14 cellular contexts compared by ENCODE assay signal in the genomic region with DNA sequence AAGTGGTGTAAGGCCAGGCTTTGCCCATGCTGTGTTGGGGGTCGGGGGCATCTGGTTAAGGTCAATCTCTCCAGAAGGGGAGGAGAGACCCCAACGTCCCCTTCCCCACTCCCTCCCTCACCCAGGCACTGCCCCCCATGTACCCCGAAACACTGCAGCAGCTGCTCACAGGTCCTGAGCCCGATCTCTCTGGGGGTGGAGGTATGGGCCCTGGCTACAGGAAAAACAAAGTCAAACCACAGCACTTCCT. TPM values are rescaled to one million over a fixed set of nuclear protein-coding genes. Genes with fewer than 3 reads are reported as not detected.
DNase-seq lines count a peak whose midpoint lies in the region; ATAC-seq and TF ChIP-seq lines count a peak whose summit lies in the region.
"Had no signal": no experiment of that assay in that cellular context is flagged by ENCODE, and none has a peak within 500 bp of the region (broad histone marks: within the 10 kb centered on the region; RNA-seq: fewer than 3 reads in every experiment).

No MANE protein-coding gene starts in this region.

- H3K4me1 ChIP-seq in CD8-positive, alpha-beta T cell (ENCODE audit: insufficient read depth, low read length) = peaks cover 38% of the 10 kb centered on the region
- H3K4me1 ChIP-seq in HUES48 (ENCODE audit: control insufficient read depth, insufficient read depth, low read length) (peaks cover 8% of the 10 kb centered on the region), trophoblast cell (ENCODE audit: control insufficient read depth in 1 of 2, insufficient read depth in 2 of 2, low read length in 2 of 2) (peaks cover 12 to 14% of the 10 kb centered on the region in 2 experiments)

- no peak overlapping the region for H2BK12ac ChIP-seq in trophoblast cell (ENCODE audit: low read length)

- POLR2A ChIA-PET in CD8-positive, alpha-beta T cell (lab: Charles Lee) = interaction anchor here (0.6 to 1.8 kb wide), 7 partner anchors 10 to 1072 kb away, joined by 3 to 6 read pairs (median 3); a partner anchor contains a TSS

- peaks cover 8% of the 10 kb centered on the region for H3K36me3 Mint-ChIP-seq in CD8-positive, alpha-beta T cell

- peaks cover 10% of the 10 kb centered on the region for H3K79me1 ChIP-seq in trophoblast cell (ENCODE audit: low read length)

- H3K27me3 ChIP-seq in CD8-positive, alpha-beta T cell (ENCODE audit: insufficient read depth, low read length) = no peaks in the 10 kb centered on the region
- H3K27me3 ChIP-seq in HUES48 (ENCODE audit: control insufficient read depth, insufficient read depth, low read length) (peaks cover 8% of the 10 kb centered on the region), dorsolateral prefrontal cortex (no peaks in the 10 kb centered on the region), trophoblast cell (ENCODE audit: insufficient read depth, low read length) (no peaks in the 10 kb centered on the region)

- no peaks in the 10 kb centered on the region for H3K9me3 Mint-ChIP-seq in CD8-positive, alpha-beta T cell

- no peak overlapping the region for H3K14ac ChIP-seq in trophoblast cell (ENCODE audit: low read length)

- H3K4me3 Mint-ChIP-seq in CD8-positive, alpha-beta T cell = peak overlapping the region; percentile 76

- no CpG with 5 or more reads among the region's 4 CpGs for WGBS in trophoblast cell (ENCODE audit: extremely low coverage, insufficient coverage, insufficient read length)

- no peak overlapping the region for H3K18ac ChIP-seq in trophoblast cell (ENCODE audit: low read length)

- H2AK5ac ChIP-seq in trophoblast cell (ENCODE audit: low read length) = no peak overlapping the region

- TF ChIP-seq CTCF in CD8-positive, alpha-beta T cell (IDR thresholded peaks at IDR 0.05) = no peak
- TF ChIP-seq CTCF in dorsolateral prefrontal cortex (IDR thresholded peaks at IDR 0.05 in 54 of 56, conservative IDR thresholded peaks at IDR 0.05 in 2 of 56; ENCODE audit: low read depth in 1 of 56, partially characterized antibody in 56 of 56) = no peak

- no peaks in the 10 kb centered on the region for H3K9me3 ChIP-seq in CD8-positive, alpha-beta T cell (ENCODE audit: low read length)
- H3K9me3 ChIP-seq in HUES48 (ENCODE audit: control insufficient read depth, insufficient read depth, low read length) (no peaks in the 10 kb centered on the region), trophoblast cell (ENCODE audit: insufficient read depth, low read depth, low read length) (peaks cover 6% of the 10 kb centered on the region)

- H3K9ac ChIP-seq in HUES48 (ENCODE audit: low read depth, low read length) (no peak overlapping the region), trophoblast cell (ENCODE audit: low read length) (no peak overlapping the region)

- H2BK120ac ChIP-seq in trophoblast cell (ENCODE audit: insufficient read depth, low read length, poor library complexity) = no peak overlapping the region

- H2AFZ ChIP-seq in trophoblast cell (ENCODE audit: insufficient read depth, low read length, poor library complexity) = no peak overlapping the region

- H3K36me3 ChIP-seq in CD8-positive, alpha-beta T cell (ENCODE audit: insufficient read depth, low read length) = no peaks in the 10 kb centered on the region
- H3K36me3 ChIP-seq in HUES48 (ENCODE audit: control insufficient read depth, insufficient read depth, low read length) = peaks cover 22% of the 10 kb centered on the region
- H3K36me3 ChIP-seq in trophoblast cell (ENCODE audit: control insufficient read depth in 1 of 2, insufficient read depth in 2 of 2, low read length in 2 of 2) = peaks cover 26 to 33% of the 10 kb centered on the region in 2 experiments

- no peak overlapping the region for H3K23ac ChIP-seq in trophoblast cell (ENCODE audit: low read length)

- ATAC-seq in CD8-positive, alpha-beta T cell = peak; percentile 10
- ATAC-seq in GM19467 (IDR thresholded peaks at IDR 0.05; ENCODE audit: unreplicated experiment) = no peak

- peak overlapping the region; percentile 29 for H3K27ac ChIP-seq in CD8-positive, alpha-beta T cell (ENCODE audit: low read depth, low read length)
- H3K27ac ChIP-seq in HUES48 (ENCODE audit: low read depth, low read length) (peak overlapping the region; percentile 61), dorsolateral prefrontal cortex (peak overlapping the region in 37 of 59 donors; percentile 10 to 82 (median 60)), trophoblast cell (ENCODE audit: low read depth, low read length) (peak overlapping the region; percentile 68)

- H3K4me1 Mint-ChIP-seq in CD8-positive, alpha-beta T cell (ENCODE audit: low read depth) = peaks cover 47% of the 10 kb centered on the region

- H3K4ac ChIP-seq in trophoblast cell (ENCODE audit: low read depth, low read length) = no peak overlapping the region

- no peak overlapping the region for H4K12ac ChIP-seq in trophoblast cell (ENCODE audit: low read depth, low read length)

- no peaks in the 10 kb centered on the region for H3K27me3 Mint-ChIP-seq in CD8-positive, alpha-beta T cell (ENCODE audit: low read depth)

- no peak overlapping the region for H4K91ac ChIP-seq in trophoblast cell (ENCODE audit: low read depth, low read length)

- H2BK5ac ChIP-seq in trophoblast cell (ENCODE audit: low read depth, low read length, poor library complexity) = no peak overlapping the region

- H3K27ac Mint-ChIP-seq in CD8-positive, alpha-beta T cell = peak overlapping the region; percentile 75

- H3K4me2 ChIP-seq in trophoblast cell (ENCODE audit: low read length) = no peak overlapping the region

- intact Hi-C loops in CD8-positive, alpha-beta T cell (cut with DNase I, micrococcal nuclease) = loop anchor here (5.0 kb wide), 2 partner anchors 87 to 98 kb away; a partner anchor contains a TSS
- intact Hi-C loops in dorsolateral prefrontal cortex (cut with DNase I) = loop anchor here in 1 of 2 donors (5.0 kb wide), 1 partner anchor 98 kb away; a partner anchor contains a TSS

- DNase-seq in CD8-positive, alpha-beta T cell = no peak
- DNase-seq in dorsolateral prefrontal cortex (peak in 2 of 10 donors; percentile 25 to 29), trophoblast cell (no peak), NCI-H2107 treated with DMSO at 0.1 percent for 48 hours (lab: John Stamatoyannopoulos, UW; ENCODE audit: unreplicated experiment) (no peak)
- no peak for DNase-seq in activated CD4-positive, CD25-positive, alpha-beta regulatory T cell (lab: John Stamatoyannopoulos, UW)
- no peak for DNase-seq in NK-92 treated with Interleukin-12 subunit alpha and Interleukin-12 subunit beta, amount 100 ng/mL, for 24 hours (lab: John Stamatoyannopoulos, UW)
- DNase-seq: GDM1 had no signal

- CTCF ChIA-PET in CD8-positive, alpha-beta T cell (lab: Charles Lee) = interaction anchor here (0.6 to 2.1 kb wide), 7 partner anchors 84 to 199 kb away, joined by 3 to 11 read pairs (median 3); a partner anchor contains a TSS

- no peaks in the 10 kb centered on the region for H3K79me2 ChIP-seq in trophoblast cell (ENCODE audit: control insufficient read depth, insufficient read depth, low read length, poor library complexity)

- H4K8ac ChIP-seq in trophoblast cell (ENCODE audit: low read depth, low read length) = no peak overlapping the region

- H3K4me3 ChIP-seq in CD8-positive, alpha-beta T cell (ENCODE audit: low read depth, low read length) = no peak overlapping the region
- no peak overlapping the region for H3K4me3 ChIP-seq in HUES48 (ENCODE audit: low read depth, low read length)
- H3K4me3 ChIP-seq in dorsolateral prefrontal cortex = no peak overlapping the region
- H3K4me3 ChIP-seq in trophoblast cell (ENCODE audit: low read depth, low read length) = no peak overlapping the region

RNA-seq across cellular contexts. Expression of a gene that starts 10.2 kb away (rescaled TPM):
- total RNA-seq in CD8-positive, alpha-beta T cell = 1 to 10 TPM; 2.7 to 3.2 TPM
- 1 to 10 TPM in 55 of 120 experiments, under 1 TPM in 32, not detected in 33; 0.19 to 3.0 (median 1.2) TPM for total RNA-seq in dorsolateral prefrontal cortex
- polyA plus RNA-seq in trophoblast cell (2013) = 11.0 and 11.5 TPM in 2 replicates
- total RNA-seq: H4, RPMI7951 had no signal

RNA-seq across cellular contexts. Expression of a gene that starts 39.2 kb away (rescaled TPM):
- total RNA-seq in CD8-positive, alpha-beta T cell = not detected
- total RNA-seq in dorsolateral prefrontal cortex = 1 to 10 TPM in 3 of 120 experiments, not detected in 117; 1.1 to 1.2 (median 1.2) TPM
- not detected in 2 replicates for polyA plus RNA-seq in trophoblast cell (2013)
- total RNA-seq: H4, HT1080, pulmonary artery endothelial cell, RPMI7951, subcutaneous adipose tissue had no signal

RNA-seq across cellular contexts. Expression of a gene that starts 54.9 kb away (rescaled TPM):
- total RNA-seq in CD8-positive, alpha-beta T cell = not detected
- not detected for total RNA-seq in dorsolateral prefrontal cortex
- polyA plus RNA-seq in trophoblast cell (2013) = not detected in 2 replicates
- total RNA-seq: H4, HT1080, pulmonary artery endothelial cell, RPMI7951, subcutaneous adipose tissue had no signal
